Comparison of ENCODE assay signal across 17 cellular contexts in genomic region chr15:33298631-33299030, GRCh38. TPM values are rescaled to one million over a fixed set of nuclear protein-coding genes. Genes with fewer than 3 reads are reported as not detected.
"Had no signal": no experiment of that assay in that cellular context is flagged by ENCODE, and none has a peak within 500 bp of the region (broad histone marks: within the 10 kb centered on the region; RNA-seq: fewer than 3 reads in every experiment).

No MANE protein-coding gene starts in this region.

- H3K27ac ChIP-seq: left lung, testis had no signal

- H3K27ac Mint-ChIP-seq: activated naive CD4-positive, alpha-beta T cell treated with anti-CD3 and anti-CD28 coated beads, Interleukin-2, amount 50 U/mL, for 24 hours; activated T-helper 2 cell treated with anti-CD3 and anti-CD28 coated beads, Interferon-gamma antibody, Interleukin-2, Interleukin-4, amounts not matched to agents 10 μg/mL and 5 μg/mL and 100 μg/mL, durations not matched to agents 14 hours and 24 hours and 36 hours; brain; dendritic cell treated with granulocyte-macrophage colony-stimulating factor and Interleukin-4, amounts not matched to agents 40 ng/mL and 50 ng/mL, for 4 days; effector memory CD8-positive, alpha-beta T cell; immature natural killer cell; memory B cell; nephron progenitor cell; stimulated activated naive CD8-positive, alpha-beta T cell treated with anti-CD3 and anti-CD28 coated beads, Interleukin-15, amount 100 ng/mL, for 72 hours had no signal

- H3K4me1 ChIP-seq: left lung, testis had no signal

- H3K27me3 ChIP-seq: testis had no signal

- H3K4me3 Mint-ChIP-seq: activated naive CD4-positive, alpha-beta T cell treated with anti-CD3 and anti-CD28 coated beads, Interleukin-2, amount 50 U/mL, for 24 hours; brain; dendritic cell treated with granulocyte-macrophage colony-stimulating factor and Interleukin-4, amounts not matched to agents 40 ng/mL and 50 ng/mL, for 4 days; effector memory CD8-positive, alpha-beta T cell; immature natural killer cell; memory B cell; nephron progenitor cell; stimulated activated naive CD8-positive, alpha-beta T cell treated with anti-CD3 and anti-CD28 coated beads, Interleukin-15, amount 100 ng/mL, for 72 hours had no signal

- H3K4me1 Mint-ChIP-seq: activated naive CD4-positive, alpha-beta T cell treated with anti-CD3 and anti-CD28 coated beads, Interleukin-2, amount 50 U/mL, for 24 hours; immature natural killer cell; memory B cell; stimulated activated naive CD8-positive, alpha-beta T cell treated with anti-CD3 and anti-CD28 coated beads, Interleukin-15, amount 100 ng/mL, for 72 hours had no signal

- ATAC-seq: effector memory CD8-positive, alpha-beta T cell; left lung; stimulated activated naive CD8-positive, alpha-beta T cell treated with anti-CD3 and anti-CD28 coated beads, Interleukin-15, amount 100 ng/mL, for 72 hours had no signal

- DNase-seq: activated CD4-positive, alpha-beta T cell treated with anti-CD3 and anti-CD28 coated beads, Interleukin-2, amount 50 U/mL, for 1 hour; cerebellar nuclear complex; effector memory CD8-positive, alpha-beta T cell; erythroblast; immature natural killer cell; left lung; nephron progenitor cell; stimulated activated CD4-positive, alpha-beta T cell treated with anti-CD3 and anti-CD28 coated beads, Interleukin-4, amount 100 ng/mL, for 4 hours; stimulated activated naive CD8-positive, alpha-beta T cell treated with anti-CD3 and anti-CD28 coated beads, Interleukin-15, amount 100 ng/mL, for 72 hours; testis had no signal

- H3K36me3 Mint-ChIP-seq: activated naive CD4-positive, alpha-beta T cell treated with anti-CD3 and anti-CD28 coated beads, Interleukin-2, amount 50 U/mL, for 24 hours; brain; immature natural killer cell; memory B cell had no signal

- H3K9me3 Mint-ChIP-seq: activated naive CD4-positive, alpha-beta T cell treated with anti-CD3 and anti-CD28 coated beads, Interleukin-2, amount 50 U/mL, for 24 hours; activated T-helper 2 cell treated with anti-CD3 and anti-CD28 coated beads, Interferon-gamma antibody, Interleukin-2, Interleukin-4, amounts not matched to agents 10 μg/mL and 5 μg/mL and 100 μg/mL, durations not matched to agents 14 hours and 24 hours and 36 hours; dendritic cell treated with granulocyte-macrophage colony-stimulating factor and Interleukin-4, amounts not matched to agents 40 ng/mL and 50 ng/mL, for 4 days; effector memory CD8-positive, alpha-beta T cell; memory B cell; stimulated activated naive CD8-positive, alpha-beta T cell treated with anti-CD3 and anti-CD28 coated beads, Interleukin-15, amount 100 ng/mL, for 72 hours had no signal

- H3K4me3 ChIP-seq: left lung, testis had no signal

- H3K36me3 ChIP-seq: left lung had no signal

- H3K9me3 ChIP-seq: left lung, testis had no signal

RNA-seq across cellular contexts. Expression of gene RYR3, which starts 12.1 kb away (rescaled TPM):
- total RNA-seq: glomerular endothelial cell; T-helper 2 cell treated with Interferon-gamma antibody and Interleukin-4, amounts not matched to agents 100 ng/mL and 5 ng/mL, for 36 hours had no signal
